Comparison of ENCODE assay signal across 1 cellular context in genomic region chr20:50343125-50343489, GRCh38.
TF ChIP-seq lines count a peak whose summit lies in the region.

No MANE protein-coding gene starts in this region.

TF ChIP-seq in SK-N-SH, 30 proteins besides CTCF, POLR2A, EP300 and RAD21:
- no peak for TF ChIP-seq ZBTB33 (IDR thresholded peaks at IDR 0.05; ENCODE audit: borderline replicate concordance, low read depth)
- no peak for TF ChIP-seq TCF12 (IDR thresholded peaks at IDR 0.05)
- no peak for TF ChIP-seq MAX (IDR thresholded peaks at IDR 0.05; ENCODE audit: low read depth)
- TF ChIP-seq RCOR1 (IDR thresholded peaks at IDR 0.05; ENCODE audit: low read length), result no peak
- TF ChIP-seq YY1 (IDR thresholded peaks at IDR 0.05; ENCODE audit: low read depth), result no peak
- TF ChIP-seq GABPA (IDR thresholded peaks at IDR 0.05; ENCODE audit: low read depth), result no peak
- TF ChIP-seq RXRA (IDR thresholded peaks at IDR 0.05; ENCODE audit: borderline replicate concordance, low read depth), result no peak
- no peak for TF ChIP-seq FOSL2 (IDR thresholded peaks at IDR 0.05; ENCODE audit: borderline replicate concordance, low read depth)
- TF ChIP-seq MXI1 (IDR thresholded peaks at IDR 0.05; ENCODE audit: low read depth, low read length), result no peak
- TF ChIP-seq USF1 (IDR thresholded peaks at IDR 0.05; ENCODE audit: borderline replicate concordance, low read depth), result no peak
- TF ChIP-seq REST (IDR thresholded peaks at IDR 0.05; ENCODE audit: low read depth, low read length), result no peak
- TF ChIP-seq TAF1 (IDR thresholded peaks at IDR 0.05; ENCODE audit: borderline replicate concordance, low read depth, low read length), result no peak
